Comparison of ENCODE assay signal across 17 cellular contexts in the genomic region with DNA sequence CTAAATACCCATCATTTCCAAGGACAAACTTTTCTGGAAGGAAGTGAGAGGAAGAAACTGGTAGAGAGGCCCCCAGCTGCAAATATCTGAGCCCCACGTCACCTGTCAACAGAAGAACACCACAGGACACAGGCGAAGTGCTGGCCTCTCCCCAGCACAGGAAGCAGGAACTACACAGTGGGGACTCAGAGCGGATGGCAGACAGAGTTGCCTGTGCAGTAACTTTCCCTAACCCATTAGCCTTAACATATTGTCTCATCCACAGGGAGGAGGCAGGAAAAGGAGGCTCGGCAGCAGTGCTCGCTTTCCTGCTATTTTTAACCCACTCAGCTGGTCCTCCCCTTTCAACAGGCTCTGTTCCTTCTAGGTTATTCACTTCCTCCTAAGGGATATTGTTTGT.
A peak's percentile ranks its signal among the peaks of the same experiment; 100 is the strongest.
DNase-seq lines count a peak whose midpoint lies in the region; ATAC-seq and TF ChIP-seq lines count a peak whose summit lies in the region.
"Had no signal": no experiment of that assay in that cellular context is flagged by ENCODE, and none has a peak within 500 bp of the region (broad histone marks: within the 10 kb centered on the region; RNA-seq: fewer than 3 reads in every experiment).

No MANE protein-coding gene starts in this region.

- no peak overlapping the region for H3K4me3 ChIP-seq in CD8-positive, alpha-beta T cell (ENCODE audit: low read depth, low read length)
- H3K4me3 ChIP-seq: vagina had no signal

- H3K4me1 Mint-ChIP-seq in CD8-positive, alpha-beta T cell (ENCODE audit: low read depth): peaks cover 20% of the 10 kb centered on the region

- in situ Hi-C loops in GM13977 (cut with MboI; ENCODE audit: low pct_unique_long_range_greater_than_20kb, low sequenced_read_pairs, unreplicated experiment): no loop called here
- in situ Hi-C loops in KBM-7 (cut with MboI; ENCODE audit: low pct_unique_long_range_greater_than_20kb, low sequenced_read_pairs): no loop called here

- H3K27me3 Mint-ChIP-seq in CD8-positive, alpha-beta T cell (ENCODE audit: low read depth): no peaks in the 10 kb centered on the region
- H3K27me3 Mint-ChIP-seq: activated naive CD4-positive, alpha-beta T cell treated with anti-CD3 and anti-CD28 coated beads, Interleukin-2, amount 50 U/mL, for 24 hours; natural killer cell treated with Interleukin-12 subunit alpha and Interleukin-12 subunit beta and Interleukin-15 and Interleukin-18, amount 100 ng/mL, for 72 hours had no signal

- no peaks in the 10 kb centered on the region for H3K9me3 Mint-ChIP-seq in CD8-positive, alpha-beta T cell
- H3K9me3 Mint-ChIP-seq: activated naive CD4-positive, alpha-beta T cell treated with anti-CD3 and anti-CD28 coated beads, Interleukin-2, amount 50 U/mL, for 24 hours; natural killer cell treated with Interleukin-12 subunit alpha and Interleukin-12 subunit beta and Interleukin-15 and Interleukin-18, amount 100 ng/mL, for 72 hours had no signal

- POLR2A ChIA-PET in CD8-positive, alpha-beta T cell (lab: Charles Lee): interaction anchor here (0.6 kb wide), 1 partner anchor 1836 kb away, joined by 3 read pairs; no protein-coding TSS in a partner anchor

- CTCF ChIA-PET in CD8-positive, alpha-beta T cell (lab: Charles Lee): no interaction called here

- no peak overlapping the region for H3K27ac ChIP-seq in CD8-positive, alpha-beta T cell (ENCODE audit: low read depth, low read length)
- H3K27ac ChIP-seq: vagina had no signal

- peaks cover 7% of the 10 kb centered on the region for H3K4me1 ChIP-seq in CD8-positive, alpha-beta T cell (ENCODE audit: insufficient read depth, low read length)
- H3K4me1 ChIP-seq: vagina had no signal

- no peaks in the 10 kb centered on the region for H3K36me3 ChIP-seq in CD8-positive, alpha-beta T cell (ENCODE audit: insufficient read depth, low read length)
- H3K36me3 ChIP-seq: vagina had no signal

- peak; percentile 36 for ATAC-seq in GM21423 (IDR thresholded peaks at IDR 0.05; ENCODE audit: unreplicated experiment)
- ATAC-seq in CD8-positive, alpha-beta T cell: no peak
- ATAC-seq: natural killer cell treated with Interleukin-12 subunit alpha and Interleukin-12 subunit beta and Interleukin-15 and Interleukin-18, amount 100 ng/mL, for 72 hours had no signal

- H3K4me3 Mint-ChIP-seq in CD8-positive, alpha-beta T cell: no peak overlapping the region
- H3K4me3 Mint-ChIP-seq: activated CD4-positive, alpha-beta T cell treated with anti-CD3 and anti-CD28 coated beads, Interleukin-2, amount 10 ng/mL, durations not matched to agents 24 days and 14 days; activated naive CD4-positive, alpha-beta T cell treated with anti-CD3 and anti-CD28 coated beads, Interleukin-2, amount 50 U/mL, for 24 hours; H9; natural killer cell treated with Interleukin-12 subunit alpha and Interleukin-12 subunit beta and Interleukin-15 and Interleukin-18, amount 100 ng/mL, for 72 hours had no signal

- peak; percentile 16 for DNase-seq in GM13977 (ENCODE audit: low spot score)
- DNase-seq in KBM-7: peak; percentile 51
- DNase-seq in islet precursor cell: peak; percentile 48
- no peak for DNase-seq in NCI-H82 treated with DMSO at 0.1 percent for 48 hours (lab: John Stamatoyannopoulos, UW; ENCODE audit: unreplicated experiment)
- no peak for DNase-seq in CD8-positive, alpha-beta T cell
- DNase-seq in DMS114 treated with DMSO at 0.1 percent for 48 hours (lab: John Stamatoyannopoulos, UW; ENCODE audit: unreplicated experiment): no peak
- DNase-seq: activated CD4-positive, alpha-beta T cell treated with anti-CD3 and anti-CD28 coated beads, Interleukin-2, amount 10 ng/mL, durations not matched to agents 24 days and 14 days; Caco-2; H9; hippocampal formation; NCI-H146; posterior cingulate gyrus; stimulated activated CD4-positive, alpha-beta T cell treated with anti-CD3 and anti-CD28 coated beads, Interleukin-2, amount 100 ng/mL, for 48 hours had no signal

- H3K9me3 ChIP-seq in CD8-positive, alpha-beta T cell (ENCODE audit: low read length): no peaks in the 10 kb centered on the region
- H3K9me3 ChIP-seq: vagina had no signal

- intact Hi-C loops in CD8-positive, alpha-beta T cell (cut with DNase I, micrococcal nuclease): no loop called here

- no peak for TF ChIP-seq CTCF in GM13977 (IDR thresholded peaks at IDR 0.05; ENCODE audit: extremely low read depth, insufficient read depth, missing control alignments)
- no peak for TF ChIP-seq CTCF in CD8-positive, alpha-beta T cell (IDR thresholded peaks at IDR 0.05)

- no peak overlapping the region for H3K27ac Mint-ChIP-seq in CD8-positive, alpha-beta T cell
- H3K27ac Mint-ChIP-seq: activated CD4-positive, alpha-beta T cell treated with anti-CD3 and anti-CD28 coated beads, Interleukin-2, amount 10 ng/mL, durations not matched to agents 24 days and 14 days; activated naive CD4-positive, alpha-beta T cell treated with anti-CD3 and anti-CD28 coated beads, Interleukin-2, amount 50 U/mL, for 24 hours; natural killer cell treated with Interleukin-12 subunit alpha and Interleukin-12 subunit beta and Interleukin-15 and Interleukin-18, amount 100 ng/mL, for 72 hours had no signal

- no peaks in the 10 kb centered on the region for H3K36me3 Mint-ChIP-seq in CD8-positive, alpha-beta T cell
- H3K36me3 Mint-ChIP-seq: activated naive CD4-positive, alpha-beta T cell treated with anti-CD3 and anti-CD28 coated beads, Interleukin-2, amount 50 U/mL, for 24 hours; natural killer cell treated with Interleukin-12 subunit alpha and Interleukin-12 subunit beta and Interleukin-15 and Interleukin-18, amount 100 ng/mL, for 72 hours had no signal

- no peaks in the 10 kb centered on the region for H3K27me3 ChIP-seq in CD8-positive, alpha-beta T cell (ENCODE audit: insufficient read depth, low read length)
- H3K27me3 ChIP-seq: vagina had no signal

Comparison
In these comparisons a context has a peak if more than half of its experiments do, and no peak if none do; other contexts are left out.
1. DNase-seq: peak in GM13977 (single experiment), KBM-7 (single experiment) and islet precursor cell (single experiment); none in NCI-H82 treated with DMSO at 0.1 percent for 48 hours (single experiment), CD8-positive, alpha-beta T cell (0 of 7) and DMS114 treated with DMSO at 0.1 percent for 48 hours (single experiment).